Comparison of ENCODE assay signal across 9 cellular contexts in the genomic region with DNA sequence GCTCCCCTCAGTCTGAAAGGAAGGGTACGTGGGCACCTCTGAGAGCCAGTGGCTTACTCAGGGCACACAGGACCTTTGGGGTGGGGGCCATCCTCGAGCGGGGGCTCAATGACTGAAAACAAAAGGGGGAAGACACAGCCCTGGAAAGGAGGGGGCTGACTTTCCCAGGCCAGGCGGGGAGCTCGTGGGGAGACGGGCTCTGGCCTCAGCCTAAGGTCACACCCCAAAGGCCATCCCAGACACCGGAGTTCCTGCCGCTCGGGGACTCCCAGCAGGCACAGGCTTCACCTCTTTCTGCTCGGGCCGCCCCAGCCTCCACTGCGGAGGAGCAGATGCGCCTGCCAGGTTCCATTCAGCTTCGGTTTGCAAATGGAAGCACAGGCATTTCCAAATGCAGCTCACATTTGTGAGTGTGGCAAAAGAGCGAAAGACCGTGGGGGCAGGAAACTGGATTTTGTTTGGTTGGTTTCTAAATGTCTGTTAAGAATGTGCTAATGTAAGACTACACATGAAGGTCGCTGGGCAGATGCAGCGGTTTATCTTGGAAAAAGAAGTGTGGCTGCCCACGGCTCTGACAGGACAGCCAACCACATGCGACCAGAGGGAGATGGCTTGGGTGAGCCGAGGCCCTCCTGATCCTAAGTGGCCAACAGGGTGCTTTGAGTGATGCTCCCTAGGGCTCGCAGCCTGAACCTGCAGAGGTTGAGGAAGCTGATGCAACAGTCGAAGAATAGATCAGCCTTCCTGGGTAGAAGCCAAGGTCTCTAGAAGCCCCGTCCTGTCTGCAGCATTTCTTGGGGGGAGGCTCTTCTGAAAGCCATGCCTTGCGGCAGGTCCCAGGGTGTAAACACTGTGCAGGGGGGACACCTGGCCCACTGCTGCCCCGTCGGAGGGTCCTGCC.
A peak's percentile ranks its signal among the peaks of the same experiment; 100 is the strongest.
DNase-seq lines count a peak whose midpoint lies in the region; ATAC-seq and TF ChIP-seq lines count a peak whose summit lies in the region.
"Had no signal": no experiment of that assay in that cellular context is flagged by ENCODE, and none has a peak within 500 bp of the region (broad histone marks: within the 10 kb centered on the region; RNA-seq: fewer than 3 reads in every experiment).

No MANE protein-coding gene starts in this region.

- H3K27ac Mint-ChIP-seq in CD4-positive, alpha-beta T cell: peak overlapping the region; percentile 95
- H3K27ac Mint-ChIP-seq in natural killer cell treated with Interleukin-12 subunit alpha and Interleukin-12 subunit beta and Interleukin-15 and Interleukin-18, amount 100 ng/mL, for 72 hours: peak overlapping the region; percentile 35 to 73

- H3K4me1 ChIP-seq in NT2/D1 (ENCODE audit: insufficient read depth, insufficient read length) (peaks cover 33% of the 10 kb centered on the region), colonic mucosa (peaks cover 40% of the 10 kb centered on the region)

- H3K4me1 Mint-ChIP-seq in CD4-positive, alpha-beta T cell (ENCODE audit: low read depth): peaks cover 87% of the 10 kb centered on the region
- peaks cover 78% of the 10 kb centered on the region in 2 donors for H3K4me1 Mint-ChIP-seq in natural killer cell treated with Interleukin-12 subunit alpha and Interleukin-12 subunit beta and Interleukin-15 and Interleukin-18, amount 100 ng/mL, for 72 hours (ENCODE audit: low read depth in 2 of 2)

- H3K9me3 ChIP-seq in CD4-positive, alpha-beta T cell (ENCODE audit: control insufficient read depth, low read length): no peaks in the 10 kb centered on the region
- no peaks in the 10 kb centered on the region for H3K9me3 ChIP-seq in NT2/D1 (ENCODE audit: insufficient read depth, low read length)
- H3K9me3 ChIP-seq in colonic mucosa: no peaks in the 10 kb centered on the region

- TF ChIP-seq CTCF in CD4-positive, alpha-beta T cell (IDR thresholded peaks at IDR 0.05): no peak
- TF ChIP-seq CTCF in colonic mucosa (IDR thresholded peaks at IDR 0.05): no peak

- peak overlapping the region; percentile 65 for H3K4me3 Mint-ChIP-seq in CD4-positive, alpha-beta T cell
- peak overlapping the region; percentile 77 for H3K4me3 Mint-ChIP-seq in natural killer cell treated with Interleukin-12 subunit alpha and Interleukin-12 subunit beta and Interleukin-15 and Interleukin-18, amount 100 ng/mL, for 72 hours

- no peak overlapping the region for H3K4me3 ChIP-seq in NT2/D1 (ENCODE audit: insufficient read length, low read depth)
- no peak overlapping the region for H3K4me3 ChIP-seq in colonic mucosa

- H3K9ac ChIP-seq in NT2/D1 (ENCODE audit: insufficient read length, low read depth): peak overlapping the region; percentile 11
- H3K9ac ChIP-seq in colonic mucosa (ENCODE audit: low read depth in 2 of 2, low read length in 2 of 2): peak overlapping the region in 1 of 2 donors; percentile 49

- H3K36me3 Mint-ChIP-seq in CD4-positive, alpha-beta T cell (ENCODE audit: low read depth): no peaks in the 10 kb centered on the region
- H3K36me3 Mint-ChIP-seq in natural killer cell treated with Interleukin-12 subunit alpha and Interleukin-12 subunit beta and Interleukin-15 and Interleukin-18, amount 100 ng/mL, for 72 hours: no peaks in the 10 kb centered on the region

- CTCF ChIA-PET in CD4-positive, alpha-beta T cell (lab: Charles Lee): interaction anchor here (2.3 kb wide), 1 partner anchor 11 kb away, joined by 10 read pairs; no protein-coding TSS in a partner anchor

- intact Hi-C loops in CD4-positive, alpha-beta T cell (cut with DNase I, micrococcal nuclease): loop anchor here (2.0 to 10.0 kb wide), 4 partner anchors 33 to 361 kb away; no protein-coding TSS in a partner anchor
- intact Hi-C loops in colonic mucosa (cut with DNase I): no loop called here

- H3K27me3 ChIP-seq in CD4-positive, alpha-beta T cell (ENCODE audit: control insufficient read depth, insufficient read depth, low read length): no peaks in the 10 kb centered on the region
- H3K27me3 ChIP-seq in NT2/D1 (ENCODE audit: insufficient read depth, insufficient read length) (no peaks in the 10 kb centered on the region), colonic mucosa (no peaks in the 10 kb centered on the region)

- ATAC-seq in CD4-positive, alpha-beta T cell (ENCODE audit: poor library complexity): peak; percentile 5
- no peak for ATAC-seq in natural killer cell treated with Interleukin-12 subunit alpha and Interleukin-12 subunit beta and Interleukin-15 and Interleukin-18, amount 100 ng/mL, for 72 hours
- ATAC-seq in HG03135 (IDR thresholded peaks at IDR 0.05; ENCODE audit: unreplicated experiment): no peak

- DNase-seq in CD4-positive, alpha-beta T cell: peak in 1 of 10 experiments; percentile 38
- no peak for DNase-seq in NT2/D1 (ENCODE audit: low read depth, low spot score)
- no peak for DNase-seq in colonic mucosa
- DNase-seq in natural killer cell treated with Interleukin-12 subunit alpha and Interleukin-12 subunit beta and Interleukin-15 and Interleukin-18, amount 100 ng/mL, for 72 hours (ENCODE audit: low spot score): no peak
- DNase-seq in G401 (ENCODE audit: low spot score): no peak
- DNase-seq in D341Med (ENCODE audit: low spot score): no peak
- DNase-seq in NCI-H128 (lab: John Stamatoyannopoulos, UW; ENCODE audit: unreplicated experiment): no peak
- DNase-seq: nephron progenitor cell had no signal

- peaks cover 3% of the 10 kb centered on the region for H3K36me3 ChIP-seq in NT2/D1 (ENCODE audit: insufficient read depth, insufficient read length, low read length)
- no peaks in the 10 kb centered on the region for H3K36me3 ChIP-seq in colonic mucosa

- POLR2A ChIA-PET in CD4-positive, alpha-beta T cell (lab: Charles Lee): interaction anchor here (0.8 to 5.9 kb wide), 10 partner anchors 9 to 138 kb away, joined by 3 to 64 read pairs (median 5); partner anchors contain the start of gene HDAC4

- H3K27ac ChIP-seq in CD4-positive, alpha-beta T cell (ENCODE audit: low read depth, low read length): peak overlapping the region; percentile 83
- H3K27ac ChIP-seq in colonic mucosa: peak overlapping the region; percentile 92

- H3K27me3 Mint-ChIP-seq in CD4-positive, alpha-beta T cell: no peaks in the 10 kb centered on the region
- H3K27me3 Mint-ChIP-seq in natural killer cell treated with Interleukin-12 subunit alpha and Interleukin-12 subunit beta and Interleukin-15 and Interleukin-18, amount 100 ng/mL, for 72 hours: no peaks in the 10 kb centered on the region

- H3K9me3 Mint-ChIP-seq in CD4-positive, alpha-beta T cell: no peaks in the 10 kb centered on the region
- H3K9me3 Mint-ChIP-seq in natural killer cell treated with Interleukin-12 subunit alpha and Interleukin-12 subunit beta and Interleukin-15 and Interleukin-18, amount 100 ng/mL, for 72 hours: peaks cover 4% of the 10 kb centered on the region

- in situ Hi-C loops in G401 (cut with HindIII; ENCODE audit: low sequenced_read_pairs): no loop called here
